ENCODE assay signal across 8 cellular contexts in the genomic region with DNA sequence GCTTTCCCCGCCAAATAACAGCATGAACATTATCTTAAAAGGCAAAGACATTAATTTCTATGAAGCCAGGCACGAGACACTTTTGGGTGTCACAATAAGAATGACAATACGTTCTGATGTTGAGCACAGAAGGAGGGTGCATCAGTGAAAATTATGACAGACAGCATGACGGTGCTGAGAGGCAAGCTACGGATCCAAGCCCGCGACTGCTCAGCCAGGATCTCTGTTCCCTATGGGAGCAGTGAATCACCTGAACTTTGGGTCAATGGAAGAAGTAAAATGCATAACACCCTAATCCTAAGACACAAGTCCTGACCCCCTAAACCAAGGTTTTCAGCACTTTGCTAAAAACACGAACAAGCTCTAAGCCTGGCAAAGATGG. TPM values are rescaled to one million over a fixed set of nuclear protein-coding genes. Genes with fewer than 3 reads are reported as not detected.
DNase-seq lines count a peak whose midpoint lies in the region; ATAC-seq, FAIRE-seq and TF ChIP-seq lines count a peak whose summit lies in the region.

No MANE protein-coding gene starts in this region.

- no peak for TF ChIP-seq POLR2A in H1 (IDR thresholded peaks at IDR 0.05; ENCODE audit: control extremely low read depth in 1 of 2, low read depth in 2 of 2, low read length in 2 of 2)

- peak overlapping the region; percentile 1 for H4K91ac ChIP-seq in H1 (replicated peaks; ENCODE audit: insufficient read length, low read length)

- CTCF ChIA-PET in H1 (lab: Charles Lee; ENCODE audit: partially characterized antibody), result interaction anchor here (0.7 to 1.2 kb wide), 6 partner anchors 11 to 234 kb away, joined by 3 to 4 read pairs (median 3); no protein-coding TSS in a partner anchor

- H3K27me3 Mint-ChIP-seq in CD4-positive, CD25-positive, alpha-beta regulatory T cell, result no peaks in the 10 kb centered on the region

- no peak for TF ChIP-seq CTCF in OCI-LY1 (IDR thresholded peaks at IDR 0.05; ENCODE audit: low read length)
- no peak for TF ChIP-seq CTCF in H1 (IDR thresholded peaks at IDR 0.05; ENCODE audit: control extremely low read depth in 1 of 3, insufficient read depth in 1 of 3, low read depth in 1 of 3, low read length in 3 of 3)

- H3K23ac ChIP-seq in H1 (ENCODE audit: insufficient read length), result no peak overlapping the region

- H2BK5ac ChIP-seq in H1 (ENCODE audit: low read depth, low read length), result peak overlapping the region; percentile 97

- peak overlapping the region; percentile 43 to 89 (median 55) for H3K27ac Mint-ChIP-seq in CD4-positive, CD25-positive, alpha-beta regulatory T cell

- peak overlapping the region; percentile 87 for H2AK5ac ChIP-seq in H1 (ENCODE audit: low read depth, low read length)

- no peak for DNase-seq in CD4-positive, CD25-positive, alpha-beta regulatory T cell
- no peak for DNase-seq in H1 (ENCODE audit: low read depth in 1 of 2, low spot score in 2 of 2)
- DNase-seq in NCI-H146 treated with DMSO at 0.1 percent for 48 hours (lab: John Stamatoyannopoulos, UW; ENCODE audit: unreplicated experiment), result no peak
- DNase-seq in GM19239 (ENCODE audit: insufficient read length, low spot score), result no peak

- no peak for ATAC-seq in CD4-positive, CD25-positive, alpha-beta regulatory T cell (ENCODE audit: low read depth in 2 of 2)
- no peak for ATAC-seq in GM21723 (IDR thresholded peaks at IDR 0.05; ENCODE audit: unreplicated experiment)
- ATAC-seq in GM21515 (IDR thresholded peaks at IDR 0.05; ENCODE audit: unreplicated experiment), result no peak

- no peaks in the 10 kb centered on the region for H3K9me3 ChIP-seq in CD4-positive, CD25-positive, alpha-beta regulatory T cell (ENCODE audit: control insufficient read depth in 2 of 2, low read length in 2 of 2)
- H3K9me3 ChIP-seq in OCI-LY1 (ENCODE audit: low read length) (no peaks in the 10 kb centered on the region), H1 (ENCODE audit: insufficient read depth in 2 of 2, low read depth in 1 of 2, low read length in 1 of 2) (no peaks in the 10 kb centered on the region), neuron (ENCODE audit: low read length) (no peaks in the 10 kb centered on the region)

- no peak for TF ChIP-seq RAD21 in H1 (IDR thresholded peaks at IDR 0.05 in 1 of 2, conservative IDR thresholded peaks at IDR 0.05 in 1 of 2; ENCODE audit: low read depth in 2 of 2, low read length in 2 of 2)

- no peak overlapping the region for H2BK120ac ChIP-seq in H1 (replicated peaks; ENCODE audit: low read depth, low read length)

- H3K79me1 ChIP-seq in H1 (ENCODE audit: low read depth, low read length), result peaks cover 4% of the 10 kb centered on the region; the same call in 1 of the 2 replicates

- peaks cover 9% of the 10 kb centered on the region for H3K36me3 Mint-ChIP-seq in CD4-positive, CD25-positive, alpha-beta regulatory T cell

- POLR2A ChIA-PET in H1 (lab: Charles Lee; ENCODE audit: partially characterized antibody), result interaction anchor here (0.8 to 6.4 kb wide), 23 partner anchors 9 to 170 kb away, joined by 3 to 109 read pairs (median 5); partner anchors contain the start of genes SLC25A29 and SLC25A47

- no peak overlapping the region for H3K56ac ChIP-seq in H1 (replicated peaks; ENCODE audit: insufficient read length, low read depth, low read length)

- H3K14ac ChIP-seq in H1 (ENCODE audit: insufficient read length), result no peak overlapping the region

- H3K9me3 Mint-ChIP-seq in CD4-positive, CD25-positive, alpha-beta regulatory T cell, result peaks cover 0 to 2% (median 0%) of the 10 kb centered on the region in 7 donors

- H3K4me2 ChIP-seq in OCI-LY1 (ENCODE audit: low read length), result peak overlapping the region; percentile 95
- peak overlapping the region; percentile 83 to 94 for H3K4me2 ChIP-seq in H1 (ENCODE audit: insufficient read depth in 1 of 2, low read depth in 2 of 2, low read length in 2 of 2)

- no peak overlapping the region for H3K4ac ChIP-seq in H1 (replicated peaks; ENCODE audit: insufficient read length, low read depth, low read length)

- peaks cover 5% of the 10 kb centered on the region for H3K36me3 ChIP-seq in CD4-positive, CD25-positive, alpha-beta regulatory T cell (ENCODE audit: control insufficient read depth, insufficient read depth, low read length)
- H3K36me3 ChIP-seq in OCI-LY1 (ENCODE audit: insufficient read depth, low read length) (no peaks in the 10 kb centered on the region), H1 (ENCODE audit: control insufficient read depth in 2 of 4, insufficient read depth in 4 of 4, low read length in 3 of 4) (peaks cover 0 to 23% (median 0%) of the 10 kb centered on the region in 4 experiments; a peak in 2 of 8 replicates), neuron (ENCODE audit: insufficient read depth, low read length) (peaks cover 12% of the 10 kb centered on the region)

- WGBS in H1 (ENCODE audit: extremely low coverage in 1 of 2, insufficient coverage in 1 of 2, insufficient read length in 1 of 2, insufficient replicate concordance in 2 of 2, low coverage in 1 of 2, low lambda C conversion rate in 2 of 2, missing lambda C conversion rate in 1 of 2), 2 experiments, result 76% methylated on average over 8 of the region's 8 CpGs; no CpG with 5 or more reads in 1 of the 2 experiments

- no peaks in the 10 kb centered on the region for H3K79me2 ChIP-seq in OCI-LY1 (ENCODE audit: insufficient read depth, low read length)
- H3K79me2 ChIP-seq in H1 (ENCODE audit: control insufficient read depth in 1 of 2, insufficient read depth in 2 of 2, low read length in 2 of 2), result peaks cover 0 to 39% of the 10 kb centered on the region in 2 experiments; a peak in 2 of 4 replicates

- no peaks in the 10 kb centered on the region for H4K20me1 ChIP-seq in OCI-LY1 (ENCODE audit: insufficient read depth, low read length)
- no peaks in the 10 kb centered on the region for H4K20me1 ChIP-seq in H1 (replicated peaks in 1 of 2; ENCODE audit: control insufficient read depth in 1 of 2, insufficient read depth in 2 of 2, low read length in 2 of 2)

- no peak for TF ChIP-seq EP300 in H1 (IDR thresholded peaks at IDR 0.05; ENCODE audit: borderline replicate concordance in 1 of 2, low read depth in 2 of 2, low read length in 2 of 2)

- peak overlapping the region; percentile 91 for H3K4me3 ChIP-seq in CD4-positive, CD25-positive, alpha-beta regulatory T cell (ENCODE audit: low read depth, low read length)
- H3K4me3 ChIP-seq in OCI-LY1 (ENCODE audit: low read depth, low read length, poor library complexity, severe bottlenecking), result peak overlapping the region; percentile 89
- peak overlapping the region; percentile 89 to 98 (median 94) for H3K4me3 ChIP-seq in H1 (ENCODE audit: extremely low read depth in 1 of 4, insufficient read depth in 2 of 4, low read depth in 3 of 4, low read length in 4 of 4)
- H3K4me3 ChIP-seq in neuron (ENCODE audit: low read length), result peak overlapping the region; percentile 90

- H3K9me2 ChIP-seq in OCI-LY1 (ENCODE audit: low read depth, low read length), result no peaks in the 10 kb centered on the region

- no peak overlapping the region for H4K8ac ChIP-seq in H1 (ENCODE audit: extremely low read depth, insufficient read depth, low read length)

- H3K4me1 Mint-ChIP-seq in CD4-positive, CD25-positive, alpha-beta regulatory T cell, result peaks cover 20 to 54% (median 29%) of the 10 kb centered on the region in 4 donors

- H3K9ac ChIP-seq in OCI-LY1 (ENCODE audit: low read length) (peak overlapping the region; percentile 80), H1 (replicated peaks in 1 of 4; ENCODE audit: extremely low read depth in 1 of 4, low read depth in 3 of 4, low read length in 3 of 4) (peak overlapping the region in 3 of 4 experiments; percentile 84 to 98 (median 85); a peak in 6 of 7 replicates)

- H3F3A ChIP-seq in OCI-LY1 (ENCODE audit: insufficient read depth, low read length), result no peaks in the 10 kb centered on the region

- no peak overlapping the region for H3K27ac ChIP-seq in CD4-positive, CD25-positive, alpha-beta regulatory T cell (ENCODE audit: insufficient read depth, low read length, poor library complexity, severe bottlenecking)
- H3K27ac ChIP-seq in OCI-LY1 (ENCODE audit: low read depth, low read length, poor library complexity, severe bottlenecking), result no peak overlapping the region
- H3K27ac ChIP-seq in H1 (ENCODE audit: low read depth, low read length), result peak overlapping the region; percentile 89

- peak overlapping the region; percentile 92 to 98 (median 96) for H3K4me3 Mint-ChIP-seq in CD4-positive, CD25-positive, alpha-beta regulatory T cell

- FAIRE-seq in H1 (lab: Jason Lieb, UNC) (no peak), GM19239 (lab: Jason Lieb, UNC) (no peak)

- H3K23me2 ChIP-seq in H1 (ENCODE audit: low read depth, low read length), result peaks cover 14% of the 10 kb centered on the region

- H2AFZ ChIP-seq in OCI-LY1 (ENCODE audit: low read length) (no peak overlapping the region), H1 (ENCODE audit: low read length) (no peak overlapping the region), neuron (ENCODE audit: low read depth, low read length) (no peak overlapping the region)

- peaks cover 24% of the 10 kb centered on the region for H3K4me1 ChIP-seq in CD4-positive, CD25-positive, alpha-beta regulatory T cell (ENCODE audit: control insufficient read depth, insufficient read depth, low read length, poor library complexity, severe bottlenecking)
- H3K4me1 ChIP-seq in OCI-LY1 (ENCODE audit: insufficient read depth, low read length, severe bottlenecking) (peaks cover 27% of the 10 kb centered on the region), H1 (replicated peaks in 1 of 4; ENCODE audit: control insufficient read depth in 3 of 4, insufficient read depth in 4 of 4, low read length in 3 of 4) (peaks cover 15 to 29% (median 18%) of the 10 kb centered on the region in 4 experiments; a peak in 6 of 7 replicates), neuron (ENCODE audit: insufficient read depth, low read length) (peaks cover 20% of the 10 kb centered on the region)

- H3K18ac ChIP-seq in H1 (ENCODE audit: extremely low read depth, low read length), result peak overlapping the region; percentile 79

- H4K5ac ChIP-seq in H1 (ENCODE audit: insufficient read length, low read depth, low read length), result peak overlapping the region; percentile 1

- H2BK15ac ChIP-seq in H1 (ENCODE audit: low read length), result peak overlapping the region; percentile 93; the same call in 1 of the 2 replicates

- no peaks in the 10 kb centered on the region for H3K27me3 ChIP-seq in CD4-positive, CD25-positive, alpha-beta regulatory T cell (ENCODE audit: control insufficient read depth, insufficient read depth, low read length)
- no peaks in the 10 kb centered on the region for H3K27me3 ChIP-seq in OCI-LY1 (ENCODE audit: insufficient read depth, low read length)
- no peaks in the 10 kb centered on the region for H3K27me3 ChIP-seq in H1 (replicated peaks in 1 of 4; ENCODE audit: control insufficient read depth in 3 of 4, extremely low read depth in 1 of 4, insufficient read depth in 3 of 4, low read length in 3 of 4)
- no peaks in the 10 kb centered on the region for H3K27me3 ChIP-seq in neuron (ENCODE audit: insufficient read depth, low read length)

- H2BK12ac ChIP-seq in H1 (ENCODE audit: low read depth, low read length), result peak overlapping the region; percentile 99

- 0 out of 2 replicates have a peak overlapping the region, but pooled peaks have one; percentile 35 for H2BK20ac ChIP-seq in H1 (ENCODE audit: low read length)

RNA-seq across cellular contexts. Expression of gene WDR25, which starts 1.4 kb away (rescaled TPM):
- 5.2 TPM for total RNA-seq in CD4-positive, CD25-positive, alpha-beta regulatory T cell
- 10 to 100 TPM in 2 of 4 donors, 1 to 10 TPM in 2; 7.9 to 15.0 (median 10.2) TPM for polyA plus RNA-seq in CD4-positive, CD25-positive, alpha-beta regulatory T cell
- total RNA-seq in H1 (2021; fragmentation: NEBNext Ultra II Directional; extraction: Animal tissue kit (Norgen Biotek cat#: 25700)), result 11.0 and 11.2 TPM in 2 replicates
- polyA plus RNA-seq in H1 (2011; rRNA removed), result 16.2 and 22.7 TPM in 2 replicates
- polyA plus RNA-seq in H1 (2011; cell fraction: cytosol; rRNA removed), result 13.3 TPM
- 17.4 TPM for polyA plus RNA-seq in H1 (2011; cell fraction: nucleus; rRNA removed)
- 7.2 to 10.5 TPM (median 8.4 TPM) in 4 replicates for polyA plus RNA-seq in H1 (2012, experiment 1 of 2)
- 10.9 TPM for polyA plus RNA-seq in H1 (2012, experiment 2 of 2)
- 7.5 TPM for polyA plus RNA-seq in H1 (2013, experiment 1 of 2)
- polyA plus RNA-seq in H1 (2013, experiment 2 of 2), result 6.5 TPM
- 11.2 and 14.3 TPM in 2 replicates for polyA minus RNA-seq in H1 (2011; rRNA and poly(A)+ RNA removed)
- polyA minus RNA-seq in H1 (2011; cell fraction: cytosol; rRNA and poly(A)+ RNA removed), result 8.8 TPM
- polyA minus RNA-seq in H1 (2011; cell fraction: nucleus; rRNA and poly(A)+ RNA removed), result 13.0 TPM

RNA-seq across cellular contexts. Expression of gene SLC25A47, which starts 51.7 kb away (rescaled TPM):
- not detected for total RNA-seq in CD4-positive, CD25-positive, alpha-beta regulatory T cell
- not detected for polyA plus RNA-seq in CD4-positive, CD25-positive, alpha-beta regulatory T cell
- not detected in 2 replicates for total RNA-seq in H1 (2021; fragmentation: NEBNext Ultra II Directional; extraction: Animal tissue kit (Norgen Biotek cat#: 25700))
- polyA plus RNA-seq in H1 (2011; rRNA removed), result not detected in 2 replicates
- polyA plus RNA-seq in H1 (2011; cell fraction: cytosol; rRNA removed), result 0.05 TPM
- polyA plus RNA-seq in H1 (2011; cell fraction: nucleus; rRNA removed), result not detected
- polyA plus RNA-seq in H1 (2012, experiment 1 of 2), result not detected in 4 replicates
- polyA plus RNA-seq in H1 (2012, experiment 2 of 2), result not detected
- not detected for polyA plus RNA-seq in H1 (2013, experiment 1 of 2)
- not detected for polyA plus RNA-seq in H1 (2013, experiment 2 of 2)
- polyA minus RNA-seq in H1 (2011; rRNA and poly(A)+ RNA removed), result not detected in 2 replicates
- not detected for polyA minus RNA-seq in H1 (2011; cell fraction: cytosol; rRNA and poly(A)+ RNA removed)
- not detected for polyA minus RNA-seq in H1 (2011; cell fraction: nucleus; rRNA and poly(A)+ RNA removed)
